In genomic region chr17:39653662-39654331, GRCh38 we compare ENCODE assay signal across 8 cellular contexts. TPM values are rescaled to one million over a fixed set of nuclear protein-coding genes. Genes with fewer than 3 reads are reported as not detected.
DNase-seq lines count a peak whose midpoint lies in the region; ATAC-seq and TF ChIP-seq lines count a peak whose summit lies in the region.

No MANE protein-coding gene starts in this region.

- CTCF ChIA-PET in PC-3 (lab: Charles Lee), result interaction anchor here (0.5 to 1.0 kb wide), 3 partner anchors 12 to 26 kb away, joined by 3 to 5 read pairs (median 3); partner anchors contain the start of gene TCAP

- H3K4me2 ChIP-seq in PC-3 (ENCODE audit: low read length), result no peak overlapping the region
- H3K4me2 ChIP-seq in osteoblast (ENCODE audit: insufficient read depth, low read length), result no peak overlapping the region

- H4K20me1 ChIP-seq in PC-3 (ENCODE audit: low read length) (no peaks in the 10 kb centered on the region), osteoblast (ENCODE audit: insufficient read depth, low read length) (peaks cover 42% of the 10 kb centered on the region)

- BruUV-seq in PC-3 (replicated peaks; lab: Mats Ljungman, UMichigan), result no TSS peak

- no peak for ATAC-seq in PC-3

- POLR2A ChIA-PET in PC-3 (lab: Charles Lee; ENCODE audit: unreplicated experiment), result interaction anchor here (0.5 kb wide), 1 partner anchor 92 kb away, joined by 4 read pairs; no protein-coding TSS in a partner anchor

- no peak for TF ChIP-seq POLR2A in transverse colon (IDR thresholded peaks at IDR 0.05)

- H3K27me3 ChIP-seq in PC-3 (ENCODE audit: low read length), result no peaks in the 10 kb centered on the region
- no peaks in the 10 kb centered on the region for H3K27me3 ChIP-seq in osteoblast (ENCODE audit: insufficient read depth, low read length)
- H3K27me3 ChIP-seq in transverse colon, result no peaks in the 10 kb centered on the region

- H3K4me1 ChIP-seq in PC-3 (ENCODE audit: insufficient read depth, low read length), result no peaks in the 10 kb centered on the region
- H3K4me1 ChIP-seq in osteoblast (ENCODE audit: insufficient read depth, low read length), result no peaks in the 10 kb centered on the region
- peaks cover 12 to 38% (median 26%) of the 10 kb centered on the region in 4 donors for H3K4me1 ChIP-seq in transverse colon

- H3K79me2 ChIP-seq in PC-3 (ENCODE audit: low read length) (no peaks in the 10 kb centered on the region), osteoblast (ENCODE audit: insufficient read depth, low read length) (peaks cover 12% of the 10 kb centered on the region)

- H2AFZ ChIP-seq in PC-3 (ENCODE audit: low read length) (no peak overlapping the region), osteoblast (ENCODE audit: low read length) (no peak overlapping the region)

- H3K9ac ChIP-seq in PC-3 (ENCODE audit: low read length), result no peak overlapping the region

- intact Hi-C loops in PC-3 (cut with micrococcal nuclease), result no loop called here
- intact Hi-C loops in transverse colon (cut with DNase I; ENCODE audit: low total_unique reads), result loop anchor here (10.0 kb wide), 1 partner anchor 69 kb away; no protein-coding TSS in a partner anchor

- H3K4me3 ChIP-seq in PC-3 (ENCODE audit: low read length), result no peak overlapping the region
- H3K4me3 ChIP-seq in fibroblast of the aortic adventitia (ENCODE audit: low read depth, low read length), result no peak overlapping the region
- no peak overlapping the region for H3K4me3 ChIP-seq in osteoblast (ENCODE audit: insufficient read depth, low read length)
- no peak overlapping the region for H3K4me3 ChIP-seq in transverse colon

- no peaks in the 10 kb centered on the region for H3F3A ChIP-seq in PC-3 (ENCODE audit: low read length, unreplicated experiment)

- no peak for TF ChIP-seq EP300 in transverse colon (IDR thresholded peaks at IDR 0.05; ENCODE audit: low read depth)

- no peaks in the 10 kb centered on the region for H3K36me3 ChIP-seq in PC-3 (ENCODE audit: low read depth, low read length)
- H3K36me3 ChIP-seq in osteoblast (ENCODE audit: insufficient read depth, low read length), result no peaks in the 10 kb centered on the region
- peaks cover 0 to 11% (median 4%) of the 10 kb centered on the region in 4 donors for H3K36me3 ChIP-seq in transverse colon

- H3K27ac ChIP-seq in PC-3 (ENCODE audit: low read length), result no peak overlapping the region
- no peak overlapping the region for H3K27ac ChIP-seq in osteoblast (ENCODE audit: low read depth, low read length)
- H3K27ac ChIP-seq in transverse colon, result peak overlapping the region in 3 of 4 donors; percentile 71 to 84 (median 77)

- no peaks in the 10 kb centered on the region for H3K9me2 ChIP-seq in PC-3 (replicated peaks; ENCODE audit: low read length)

- H3K9me3 ChIP-seq in PC-3 (ENCODE audit: low read length) (no peaks in the 10 kb centered on the region), osteoblast (ENCODE audit: low read depth, low read length) (no peaks in the 10 kb centered on the region), transverse colon (no peaks in the 10 kb centered on the region)

- in situ Hi-C loops in transverse colon (cut with MboI; ENCODE audit: low pct_ligation_motif_present in 1 of 4, low pct_unique_long_range_greater_than_20kb in 1 of 4, low sequenced_read_pairs in 3 of 4), result no loop called here

- peak; percentile 97 for TF ChIP-seq CTCF in GM12874 (IDR thresholded peaks at IDR 0.05; ENCODE audit: insufficient read depth, low read depth, low read length)
- peak; percentile 78 for TF ChIP-seq CTCF in PC-3 (conservative IDR thresholded peaks at IDR 0.05; ENCODE audit: low read depth, low read length)
- peak; percentile 90 for TF ChIP-seq CTCF in fibroblast of the aortic adventitia (IDR thresholded peaks at IDR 0.05; ENCODE audit: insufficient read depth, low read length)
- TF ChIP-seq CTCF in osteoblast (IDR thresholded peaks at IDR 0.05; ENCODE audit: extremely low read depth, low read depth, low read length), result peak; percentile 97
- peak; percentile 69 to 88 (median 81) for TF ChIP-seq CTCF in transverse colon (IDR thresholded peaks at IDR 0.05)

- 14 to 59% methylated on average over 2 to 14 of the region's 14 CpGs for WGBS in transverse colon (ENCODE audit: low coverage in 1 of 2), 2 donors

- DNase-seq in A172 (ENCODE audit: low spot score), result peak; percentile 38
- DNase-seq in PC-3, result peak; percentile 48
- DNase-seq in activated T-helper 1 cell treated with Interleukin-2 at 50 U/mL for 16 hours (ENCODE audit: low read depth), result peak; percentile 60
- peak; percentile 36 for DNase-seq in fibroblast of the aortic adventitia (ENCODE audit: low read depth)
- peak; percentile 98 for DNase-seq in osteoblast (ENCODE audit: insufficient read length, low spot score, missing footprints)
- peak; percentile 85 for DNase-seq in transverse colon
- no peak for DNase-seq in NCI-H187 treated with DMSO at 0.1 percent for 48 hours (lab: John Stamatoyannopoulos, UW)

RNA-seq across cellular contexts. Expression of gene TCAP, which starts 11.4 kb away (rescaled TPM):
- 0.19 and 0.26 TPM in 2 replicates for total RNA-seq in A172 (2014; rRNA removed; shearing (Covaris generic))
- total RNA-seq in PC-3 (2014; rRNA removed) (0.12 and 0.51 TPM in 2 replicates), fibroblast of the aortic adventitia (ENCODE audit: low replicate concordance) (0.36 and 0.49 TPM in 2 replicates), osteoblast (0.29 and 0.36 TPM in 2 replicates), transverse colon (1 to 10 TPM in 1 of 4 donors, under 1 TPM in 1, not detected in 2; 0.64 to 1.9 TPM)

RNA-seq across cellular contexts. Expression of gene PNMT, which starts 14.5 kb away (rescaled TPM):
- total RNA-seq in A172 (2014; rRNA removed; shearing (Covaris generic)), result not detected in 2 replicates
- 1.2 and 1.4 TPM in 2 replicates for total RNA-seq in PC-3 (2014; rRNA removed)
- total RNA-seq in fibroblast of the aortic adventitia (ENCODE audit: low replicate concordance), result not detected in 2 replicates
- not detected in 2 replicates for total RNA-seq in osteoblast
- total RNA-seq in transverse colon, result 10 to 100 TPM in 1 of 4 donors, 1 to 10 TPM in 2, under 1 TPM in 1; 0.80 to 48.3 (median 1.3) TPM

RNA-seq across cellular contexts. Expression of gene STARD3, which starts 16.9 kb away (rescaled TPM):
- 35.1 and 42.9 TPM in 2 replicates for total RNA-seq in A172 (2014; rRNA removed; shearing (Covaris generic))
- total RNA-seq in PC-3 (2014; rRNA removed) (30.5 and 56.4 TPM in 2 replicates), fibroblast of the aortic adventitia (ENCODE audit: low replicate concordance) (18.6 and 20.8 TPM in 2 replicates), osteoblast (31.5 and 35.8 TPM in 2 replicates), transverse colon (100 to 1,000 TPM in 1 of 4 donors, 10 to 100 TPM in 3; 63.5 to 193 (median 73.2) TPM)

RNA-seq across cellular contexts. Expression of gene PPP1R1B, which starts 27.0 kb away (rescaled TPM):
- total RNA-seq in A172 (2014; rRNA removed; shearing (Covaris generic)), result not detected in 2 replicates
- 2.9 and 3.1 TPM in 2 replicates for total RNA-seq in PC-3 (2014; rRNA removed)
- 4.1 and 9.0 TPM in 2 replicates for total RNA-seq in fibroblast of the aortic adventitia (ENCODE audit: low replicate concordance)
- total RNA-seq in osteoblast, result not detected in 2 replicates
- total RNA-seq in transverse colon, result 100 to 1,000 TPM; 125 to 509 (median 223) TPM

RNA-seq across cellular contexts. Expression of gene PGAP3, which starts 34.1 kb away (rescaled TPM):
- total RNA-seq in A172 (2014; rRNA removed; shearing (Covaris generic)), result 10.8 and 11.4 TPM in 2 replicates
- 5.9 and 10.3 TPM in 2 replicates for total RNA-seq in PC-3 (2014; rRNA removed)
- total RNA-seq in fibroblast of the aortic adventitia (ENCODE audit: low replicate concordance), result 9.7 and 11.1 TPM in 2 replicates
- total RNA-seq in osteoblast, result 10.3 and 10.9 TPM in 2 replicates
- 10 to 100 TPM; 19.9 to 82.6 (median 46.2) TPM for total RNA-seq in transverse colon

Comparison
In these comparisons a context has a peak if more than half of its experiments do, and no peak if none do; other contexts are left out.
1. H3K27ac ChIP-seq: peak in transverse colon (3 of 4); none in PC-3 (single experiment) and osteoblast (single experiment).
2. Peak in every context shown above with its lines, with median percentiles within 50 percentile points of each other: CTCF ChIP-seq.